Comparison of ENCODE assay signal across 13 cellular contexts in the genomic region with DNA sequence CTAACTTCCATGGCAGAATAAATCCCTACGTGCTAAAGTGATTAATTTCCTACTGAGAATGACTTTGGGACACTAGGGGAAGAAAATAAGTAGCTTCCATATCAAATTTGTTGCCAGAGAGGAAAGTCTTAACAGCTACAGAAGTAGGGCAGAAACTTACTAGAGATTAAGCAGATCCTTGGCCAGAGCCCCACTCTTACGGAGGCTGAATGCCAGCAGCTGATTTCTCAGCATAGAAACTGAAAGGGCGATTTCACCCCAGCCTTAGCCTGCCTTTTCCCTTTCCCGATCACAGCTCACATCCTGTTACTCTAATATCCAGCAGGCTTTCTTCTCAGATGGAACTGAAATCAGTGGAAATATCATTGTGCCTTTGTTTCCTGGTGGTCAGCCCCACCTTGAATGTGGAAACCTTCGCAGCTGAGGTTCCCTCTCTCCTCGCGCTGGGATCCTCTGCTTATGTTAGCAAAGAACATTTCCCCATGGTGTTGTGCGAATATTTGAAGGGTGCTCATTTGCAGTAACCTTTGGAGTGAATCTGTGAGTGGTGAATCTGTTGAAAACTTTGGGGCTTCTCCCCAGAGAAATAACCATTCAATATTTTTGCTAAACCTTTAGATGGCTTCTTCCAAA. TPM values are rescaled to one million over a fixed set of nuclear protein-coding genes. Genes with fewer than 3 reads are reported as not detected.
DNase-seq lines count a peak whose midpoint lies in the region; ATAC-seq and TF ChIP-seq lines count a peak whose summit lies in the region.
"Had no signal": no experiment of that assay in that cellular context is flagged by ENCODE, and none has a peak within 500 bp of the region (broad histone marks: within the 10 kb centered on the region; RNA-seq: fewer than 3 reads in every experiment).

No MANE protein-coding gene starts in this region.

- H3K4me3 ChIP-seq in HUES64 (ENCODE audit: low read length) (no peak overlapping the region), coronary artery (peak overlapping the region; percentile 51)

- no peaks in the 10 kb centered on the region for H3K36me3 Mint-ChIP-seq in stimulated activated memory B cell treated with anti-CD40 and anti-IgM and Interleukin-4, amounts not matched to agents 10 μg/mL and 1 μg/mL and 100 μg/mL, for 72 hours

- peaks cover 75% of the 10 kb centered on the region for H3K27me3 Mint-ChIP-seq in stimulated activated memory B cell treated with anti-CD40 and anti-IgM and Interleukin-4, amounts not matched to agents 10 μg/mL and 1 μg/mL and 100 μg/mL, for 72 hours

- 61% methylated on average over 8 of the region's 8 CpGs for WGBS in HUES64

- no peak for TF ChIP-seq CTCF in coronary artery (IDR thresholded peaks at IDR 0.05)

- H3K4me1 ChIP-seq in HUES64 (ENCODE audit: insufficient read depth, low read length): peaks cover 50% of the 10 kb centered on the region

- DNase-seq in coronary artery (ENCODE audit: low spot score): no peak
- no peak for DNase-seq in erythroblast (lab: John Stamatoyannopoulos, UW)
- DNase-seq in NCI-H1105 (lab: John Stamatoyannopoulos, UW): no peak
- DNase-seq: activated naive CD4-positive, alpha-beta T cell; SHP77 treated with DMSO at 0.1 percent for 48 hours; stimulated activated naive B cell treated with anti-CD40 and anti-IgM and Interleukin-4, amounts not matched to agents 10 μg/mL and 1 μg/mL and 100 μg/mL, for 72 hours had no signal

- H3K9me3 ChIP-seq in HUES64 (ENCODE audit: insufficient read depth, low read depth, low read length): no peaks in the 10 kb centered on the region

- H3K27ac ChIP-seq in HUES64 (ENCODE audit: low read depth, low read length) (no peak overlapping the region), coronary artery (peak overlapping the region; percentile 31 to 36), layer of hippocampus (ENCODE audit: low read depth, low read length) (peak overlapping the region; percentile 77)
- H3K27ac ChIP-seq: KMS-11 had no signal

- H3K9me3 Mint-ChIP-seq in stimulated activated memory B cell treated with anti-CD40 and anti-IgM and Interleukin-4, amounts not matched to agents 10 μg/mL and 1 μg/mL and 100 μg/mL, for 72 hours: peaks cover 4% of the 10 kb centered on the region

- H3K27ac Mint-ChIP-seq in stimulated activated memory B cell treated with anti-CD40 and anti-IgM and Interleukin-4, amounts not matched to agents 10 μg/mL and 1 μg/mL and 100 μg/mL, for 72 hours: no peak overlapping the region
- H3K27ac Mint-ChIP-seq: stimulated activated naive B cell treated with anti-CD40 and anti-IgM and Interleukin-4, amounts not matched to agents 10 μg/mL and 1 μg/mL and 100 μg/mL, for 72 hours had no signal

- peak overlapping the region; percentile 65 for H3K4me3 Mint-ChIP-seq in stimulated activated memory B cell treated with anti-CD40 and anti-IgM and Interleukin-4, amounts not matched to agents 10 μg/mL and 1 μg/mL and 100 μg/mL, for 72 hours

- H3K9ac ChIP-seq in HUES64 (ENCODE audit: low read depth, low read length): 0 out of 2 replicates have a peak overlapping the region, but pooled peaks have one; percentile 13
- H3K9ac ChIP-seq: KMS-11 had no signal

- H3K36me3 ChIP-seq in HUES64 (ENCODE audit: insufficient read depth, low read length): peaks cover 68% of the 10 kb centered on the region

- H3K4me1 Mint-ChIP-seq in stimulated activated memory B cell treated with anti-CD40 and anti-IgM and Interleukin-4, amounts not matched to agents 10 μg/mL and 1 μg/mL and 100 μg/mL, for 72 hours: peaks cover 9% of the 10 kb centered on the region

- ATAC-seq in stimulated activated memory B cell treated with anti-CD40 and anti-IgM and Interleukin-4, amounts not matched to agents 10 μg/mL and 1 μg/mL and 100 μg/mL, for 72 hours: no peak
- ATAC-seq in GM21447 (IDR thresholded peaks at IDR 0.05; ENCODE audit: unreplicated experiment): no peak
- no peak for ATAC-seq in HG02759 (IDR thresholded peaks at IDR 0.05; ENCODE audit: unreplicated experiment)
- ATAC-seq: HCT116; stimulated activated naive B cell treated with anti-CD40 and anti-IgM and Interleukin-4, amounts not matched to agents 10 μg/mL and 1 μg/mL and 100 μg/mL, for 72 hours had no signal

- H3K27me3 ChIP-seq in HUES64 (ENCODE audit: insufficient read depth, low read length) (no peaks in the 10 kb centered on the region), layer of hippocampus (ENCODE audit: control insufficient read depth, insufficient read depth, low read length) (no peaks in the 10 kb centered on the region)

- no peak for TF ChIP-seq POLR2A in erythroblast (IDR thresholded peaks at IDR 0.05; ENCODE audit: low read length)

RNA-seq across cellular contexts. Expression of a gene that starts 8.4 kb away (rescaled TPM):
- polyA plus RNA-seq in HUES64 (2013, experiment 1 of 2): 27.6 TPM
- polyA plus RNA-seq in HUES64 (2013, experiment 2 of 2): 23.3 TPM
